In genomic region chr3:124429129-124429815, GRCh38 we compare ENCODE assay signal across 10 cellular contexts.
DNase-seq lines count a peak whose midpoint lies in the region; FAIRE-seq and TF ChIP-seq lines count a peak whose summit lies in the region.
"Had no signal": no experiment of that assay in that cellular context is flagged by ENCODE, and none has a peak within 500 bp of the region (broad histone marks: within the 10 kb centered on the region; RNA-seq: fewer than 3 reads in every experiment).

No MANE protein-coding gene starts in this region.

- H3K4me1 ChIP-seq in thyroid gland: no peaks in the 10 kb centered on the region
- H3K4me1 ChIP-seq: spleen had no signal

- H3K9me3 ChIP-seq in thyroid gland: no peaks in the 10 kb centered on the region
- H3K9me3 ChIP-seq: spleen had no signal

- H3K4me3 ChIP-seq in AG10803 (ENCODE audit: low read length): no peak overlapping the region
- no peak overlapping the region for H3K4me3 ChIP-seq in fibroblast of mammary gland (ENCODE audit: control insufficient read depth, low read depth, low read length)
- no peak overlapping the region for H3K4me3 ChIP-seq in thyroid gland (replicated peaks in 1 of 3)
- H3K4me3 ChIP-seq in H7 (ENCODE audit: insufficient read depth, low read depth, low read length): no peak overlapping the region
- H3K4me3 ChIP-seq: spleen had no signal

- FAIRE-seq in HTR-8/SVneo (lab: Jason Lieb, UNC) (peak; percentile 87), RCC 7860 (lab: Jason Lieb, UNC) (peak; percentile 52)

- DNase-seq in AG10803 (ENCODE audit: low read depth) (peak; percentile 58), HTR-8/SVneo (ENCODE audit: insufficient read length, low spot score) (peak; percentile 78), RCC 7860 (ENCODE audit: low spot score) (peak; percentile 35), fibroblast of mammary gland (ENCODE audit: low read depth) (peak; percentile 25), GDM1 (lab: John Stamatoyannopoulos, UW) (no peak), thyroid gland (no peak), H7 (no peak)
- DNase-seq in stimulated activated CD4-positive, alpha-beta T cell treated with anti-CD3 and anti-CD28 coated beads, Interleukin-2, amount 100 ng/mL, for 24 hours: no peak
- DNase-seq: spleen had no signal

- intact Hi-C loops in thyroid gland (cut with DNase I): no loop called here

- TF ChIP-seq CTCF in AG10803 (conservative IDR thresholded peaks at IDR 0.05; ENCODE audit: low read length) (no peak), fibroblast of mammary gland (conservative IDR thresholded peaks at IDR 0.05; ENCODE audit: control insufficient read depth, insufficient read depth, low read depth, low read length) (no peak), thyroid gland (IDR thresholded peaks at IDR 0.05) (no peak)

- H3K36me3 ChIP-seq in thyroid gland (no peaks in the 10 kb centered on the region), H7 (replicated peaks; ENCODE audit: control insufficient read depth, insufficient read depth, low read length) (no peaks in the 10 kb centered on the region)

- WGBS in thyroid gland, 2 donors: 74 to 91% methylated on average over 3 of the region's 3 CpGs

- no peaks in the 10 kb centered on the region for H3K27me3 ChIP-seq in thyroid gland
- no peaks in the 10 kb centered on the region for H3K27me3 ChIP-seq in H7 (ENCODE audit: control insufficient read depth, insufficient read depth, low read length)
- H3K27me3 ChIP-seq: spleen had no signal

- H3K27ac ChIP-seq in thyroid gland: no peak overlapping the region
- H3K27ac ChIP-seq: C4-2B, spleen had no signal

- TF ChIP-seq POLR2A in thyroid gland (IDR thresholded peaks at IDR 0.05): no peak

Comparison
In these comparisons a context has a peak if more than half of its experiments do, and no peak if none do; other contexts are left out.
1. DNase-seq: peak in AG10803 (single experiment), HTR-8/SVneo (single experiment), RCC 7860 (single experiment) and fibroblast of mammary gland (single experiment); none in GDM1 (single experiment), stimulated activated CD4-positive, alpha-beta T cell treated with anti-CD3 and anti-CD28 coated beads, Interleukin-2, amount 100 ng/mL, for 24 hours (0 of 2), thyroid gland (0 of 2) and H7 (single experiment).